In genomic region chr17:77372444-77373297, GRCh38 we compare ENCODE assay signal across 1 cellular context.
TF ChIP-seq lines count a peak whose summit lies in the region.

No MANE protein-coding gene starts in this region.

TF ChIP-seq in K562, 482 proteins besides CTCF, POLR2A, EP300 and RAD21 (continued from another document and continues in another):
- TF ChIP-seq GMEB1 (CRISPR knock-in tag; IDR thresholded peaks at IDR 0.05) (peak; percentile 26; the same call in 1 of the 2 replicates), MXI1 (IDR thresholded peaks at IDR 0.05; ENCODE audit: low read depth, low read length) (0 out of 2 replicates have a peak, but pooled peaks have one; percentile 22), PHF8 (IDR thresholded peaks at IDR 0.05; ENCODE audit: borderline replicate concordance, low read length) (0 out of 2 replicates have a peak, but pooled peaks have one; percentile 8), ERF (CRISPR knock-in tag; IDR thresholded peaks at IDR 0.05) (peak; percentile 53; the same call in 1 of the 2 replicates), RFX1 (IDR thresholded peaks at IDR 0.05) (no peak), KAT8 (IDR thresholded peaks at IDR 0.05; ENCODE audit: low read depth) (no peak), HDAC1 (IDR thresholded peaks at IDR 0.05) (peak in 1 of 2 experiments; percentile 81; a peak in 2 of 4 replicates), USF2 (CRISPR knock-in tag; IDR thresholded peaks at IDR 0.05) (no peak), MYNN (IDR thresholded peaks at IDR 0.05) (peak; percentile 97), MYNN (CRISPR knock-in tag; IDR thresholded peaks at IDR 0.05) (peak; percentile 45; the same call in 1 of the 2 replicates), HBP1 (CRISPR knock-in tag; IDR thresholded peaks at IDR 0.05) (0 out of 2 replicates have a peak, but pooled peaks have one; percentile 20), FOXA1 (IDR thresholded peaks at IDR 0.05; ENCODE audit: borderline replicate concordance) (no peak), ZEB2 (IDR thresholded peaks at IDR 0.05) (no peak), MCM3 (IDR thresholded peaks at IDR 0.05) (no peak), NONO (IDR thresholded peaks at IDR 0.05; ENCODE audit: low read depth in 2 of 2, low read length in 1 of 2) (0 out of 4 replicates have a peak, but pooled peaks of 1 of the 2 experiments have one; percentile 7), GTF2F1 (IDR thresholded peaks at IDR 0.05; ENCODE audit: low read depth, low read length) (no peak), BRCA1 (IDR thresholded peaks at IDR 0.05) (no peak), BRCA1 (CRISPR knock-in tag; IDR thresholded peaks at IDR 0.05) (peak; percentile 69; the same call in 1 of the 2 replicates), HLTF (IDR thresholded peaks at IDR 0.05) (no peak), MAZ (CRISPR knock-in tag; conservative IDR thresholded peaks at IDR 0.05 in 1 of 2, IDR thresholded peaks at IDR 0.05 in 1 of 2) (peak; percentile 33 to 73), SRSF3 (IDR thresholded peaks at IDR 0.05; ENCODE audit: insufficient read depth, low read length) (no peak), MNT (conservative IDR thresholded peaks at IDR 0.05) (peak; percentile 19 to 52; a peak in 1 of 4 replicates), NR2C2 (CRISPR knock-in tag; IDR thresholded peaks at IDR 0.05) (no peak), NR2C2 (tag; IDR thresholded peaks at IDR 0.05) (no peak), RNF219 (CRISPR knock-in tag; IDR thresholded peaks at IDR 0.05) (no peak), SUPT5H (IDR thresholded peaks at IDR 0.05) (no peak), BACH1 (tag; IDR thresholded peaks at IDR 0.05) (no peak), ILK (tag; IDR thresholded peaks at IDR 0.05; ENCODE audit: borderline replicate concordance, low read depth) (no peak), ZNF561 (CRISPR knock-in tag; conservative IDR thresholded peaks at IDR 0.05) (no peak), SIN3A (IDR thresholded peaks at IDR 0.05; ENCODE audit: borderline replicate concordance in 2 of 2, control insufficient read depth in 1 of 2, low read depth in 2 of 2, low read length in 2 of 2) (0 out of 4 replicates have a peak, but pooled peaks of 1 of the 2 experiments have one; percentile 10), JUNB (CRISPR knock-in tag; conservative IDR thresholded peaks at IDR 0.05) (no peak), ZSCAN32 (CRISPR knock-in tag; IDR thresholded peaks at IDR 0.05) (no peak), PATZ1 (CRISPR knock-in tag; IDR thresholded peaks at IDR 0.05; ENCODE audit: borderline replicate concordance) (no peak), NRF1 (conservative IDR thresholded peaks at IDR 0.05 in 1 of 2, IDR thresholded peaks at IDR 0.05 in 1 of 2) (peak; percentile 34 to 44; a peak in 3 of 4 replicates), NFIC (IDR thresholded peaks at IDR 0.05) (peak; percentile 80), ZMIZ1 (IDR thresholded peaks at IDR 0.05; ENCODE audit: low read depth in 2 of 2, low read length in 2 of 2) (no peak), DPF2 (IDR thresholded peaks at IDR 0.05) (no peak; the same call in 1 of the 2 replicates), ZNF324 (CRISPR knock-in tag; IDR thresholded peaks at IDR 0.05) (no peak), PRMT5 (CRISPR knock-in tag; IDR thresholded peaks at IDR 0.05) (no peak), MAX (CRISPR knock-in tag; IDR thresholded peaks at IDR 0.05) (peak; percentile 69), ZNF165 (CRISPR knock-in tag; IDR thresholded peaks at IDR 0.05; ENCODE audit: borderline replicate concordance) (no peak), CREM (IDR thresholded peaks at IDR 0.05; ENCODE audit: low read depth) (peak; percentile 30; the same call in 1 of the 2 replicates), HMGXB4 (CRISPR knock-in tag; IDR thresholded peaks at IDR 0.05) (no peak), L3MBTL2 (IDR thresholded peaks at IDR 0.05) (peak; percentile 96), CREB1 (IDR thresholded peaks at IDR 0.05) (no peak), CREB1 (CRISPR knock-in tag; IDR thresholded peaks at IDR 0.05) (no peak), RNF2 (IDR thresholded peaks at IDR 0.05) (peak; percentile 38; the same call in 1 of the 2 replicates), ETS1 (conservative IDR thresholded peaks at IDR 0.05; ENCODE audit: control insufficient read depth, low read depth, low read length) (peak; percentile 59; the same call in 1 of the 2 replicates), NBN (IDR thresholded peaks at IDR 0.05; ENCODE audit: low read depth) (no peak), U2AF1 (optimal IDR thresholded peaks at IDR 0.05; ENCODE audit: low read depth, low read length) (no peak), ZNF239 (CRISPR knock-in tag; IDR thresholded peaks at IDR 0.05) (no peak), IRF1 (CRISPR knock-in tag; IDR thresholded peaks at IDR 0.05; ENCODE audit: borderline replicate concordance) (no peak), ZNF431 (CRISPR knock-in tag; IDR thresholded peaks at IDR 0.05) (no peak)
